ENCODE assay signal across 8 cellular contexts in the genomic region with DNA sequence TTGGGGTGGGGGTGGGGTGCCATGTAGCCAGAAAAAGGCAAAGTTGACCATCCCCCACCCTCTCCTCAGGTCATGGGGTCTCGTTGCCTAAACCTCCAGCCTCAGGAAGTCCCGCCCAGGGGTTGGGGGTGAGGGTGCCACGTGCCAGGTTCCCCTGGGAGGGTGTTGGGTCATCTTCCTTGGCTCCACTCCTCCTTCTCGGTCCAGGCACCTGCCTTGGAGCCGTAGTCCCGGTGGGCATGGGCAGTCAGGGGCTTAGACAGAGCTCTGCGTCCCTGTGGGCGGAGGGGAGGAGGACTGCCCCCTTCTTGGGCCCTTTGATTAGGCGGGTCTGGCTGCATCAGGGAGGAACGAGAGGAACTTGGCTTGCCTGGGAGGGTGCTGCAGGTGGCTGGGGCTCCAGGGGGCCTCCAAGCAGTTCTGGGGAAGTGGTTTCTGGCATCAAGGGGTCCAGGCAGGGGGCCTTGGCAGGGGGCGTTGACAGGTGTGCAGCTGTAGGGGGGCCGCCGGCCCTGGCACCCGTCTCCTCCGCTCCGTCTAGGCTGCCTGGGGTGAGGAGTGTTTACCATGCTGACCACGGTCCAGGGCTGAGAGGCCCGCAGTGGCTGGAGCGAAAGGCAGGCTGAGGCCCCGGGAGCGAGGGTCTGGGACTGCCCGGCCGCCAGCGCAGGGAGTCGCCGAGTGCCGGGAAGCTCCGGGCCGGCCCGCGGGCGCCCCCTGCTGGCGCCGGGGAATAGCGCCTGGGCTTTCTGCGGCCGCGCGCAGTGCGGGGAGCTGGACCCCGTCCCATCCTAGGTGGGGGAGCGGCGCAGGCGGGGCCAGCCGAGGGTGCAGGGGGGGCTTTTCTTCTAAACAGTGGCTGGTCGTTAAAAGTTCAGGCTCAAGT. TPM values are rescaled to one million over a fixed set of nuclear protein-coding genes. Genes with fewer than 3 reads are reported as not detected.
A peak's percentile ranks its signal among the peaks of the same experiment; 100 is the strongest.
DNase-seq lines count a peak whose midpoint lies in the region; ATAC-seq, FAIRE-seq and TF ChIP-seq lines count a peak whose summit lies in the region.

No MANE protein-coding gene starts in this region.

- no peaks in the 10 kb centered on the region for H3K9me3 Mint-ChIP-seq in activated CD8-positive, alpha-beta memory T cell treated with anti-CD3 and anti-CD28 coated beads, Interleukin-2, amount 10 ng/mL, durations not matched to agents 7 days and 5 days (ENCODE audit: low read depth)
- no peaks in the 10 kb centered on the region for H3K9me3 Mint-ChIP-seq in endodermal cell
- no peaks in the 10 kb centered on the region for H3K9me3 Mint-ChIP-seq in stimulated activated naive CD8-positive, alpha-beta T cell treated with anti-CD3 and anti-CD28 coated beads, Interleukin-15, amount 100 ng/mL, for 72 hours

- CTCF ChIA-PET in activated CD8-positive, alpha-beta memory T cell treated with anti-CD3 and anti-CD28 coated beads, Interleukin-2, amount 10 ng/mL, durations not matched to agents 7 days and 5 days (lab: Charles Lee): interaction anchor here (0.6 to 32.8 kb wide), 28 partner anchors 9 to 428 kb away, joined by 3 to 1678 read pairs (median 4); a partner anchor contains a TSS

- peak; percentile 94 for DNase-seq in 8988T
- DNase-seq in GM12891 (ENCODE audit: insufficient read length, low spot score): peak; percentile 98
- DNase-seq in NCI-H748 (lab: John Stamatoyannopoulos, UW; ENCODE audit: unreplicated experiment): peak; percentile 70
- DNase-seq in activated CD8-positive, alpha-beta memory T cell treated with anti-CD3 and anti-CD28 coated beads, Interleukin-2, amount 10 ng/mL, durations not matched to agents 7 days and 5 days: peak; percentile 72
- DNase-seq in endodermal cell: peak; percentile 94
- DNase-seq in medulla oblongata (ENCODE audit: extremely low spot score): peak; percentile 73
- DNase-seq in stimulated activated naive CD8-positive, alpha-beta T cell treated with anti-CD3 and anti-CD28 coated beads, Interleukin-15, amount 100 ng/mL, for 72 hours: peak; percentile 69 to 78

- H3K36me3 Mint-ChIP-seq in activated CD8-positive, alpha-beta memory T cell treated with anti-CD3 and anti-CD28 coated beads, Interleukin-2, amount 10 ng/mL, durations not matched to agents 7 days and 5 days: peaks cover 38% of the 10 kb centered on the region
- H3K36me3 Mint-ChIP-seq in endodermal cell (ENCODE audit: low read depth): peaks cover 50% of the 10 kb centered on the region

- H3K27ac ChIP-seq in endodermal cell (ENCODE audit: low read depth, low read length): peak overlapping the region; percentile 57

- H3K4me1 Mint-ChIP-seq in activated CD8-positive, alpha-beta memory T cell treated with anti-CD3 and anti-CD28 coated beads, Interleukin-2, amount 10 ng/mL, durations not matched to agents 7 days and 5 days: peaks cover 46% of the 10 kb centered on the region
- H3K4me1 Mint-ChIP-seq in endodermal cell: peaks cover 20% of the 10 kb centered on the region
- H3K4me1 Mint-ChIP-seq in stimulated activated naive CD8-positive, alpha-beta T cell treated with anti-CD3 and anti-CD28 coated beads, Interleukin-15, amount 100 ng/mL, for 72 hours: peaks cover 74% of the 10 kb centered on the region

- peak; percentile 68 for ATAC-seq in HG03175 (IDR thresholded peaks at IDR 0.05; ENCODE audit: unreplicated experiment)
- peak; percentile 89 for ATAC-seq in activated CD8-positive, alpha-beta memory T cell treated with anti-CD3 and anti-CD28 coated beads, Interleukin-2, amount 10 ng/mL, durations not matched to agents 7 days and 5 days
- peak; percentile 86 for ATAC-seq in stimulated activated naive CD8-positive, alpha-beta T cell treated with anti-CD3 and anti-CD28 coated beads, Interleukin-15, amount 100 ng/mL, for 72 hours

- H3K4me1 ChIP-seq in endodermal cell (ENCODE audit: control insufficient read depth, insufficient read depth, low read length): peaks cover 4% of the 10 kb centered on the region

- no peak for TF ChIP-seq POLR2A in GM12891 (IDR thresholded peaks at IDR 0.05; ENCODE audit: low read depth, low read length)

- H3K27me3 ChIP-seq in endodermal cell (ENCODE audit: control insufficient read depth, insufficient read depth, low read length, poor library complexity, severe bottlenecking): no peaks in the 10 kb centered on the region

- H3K27ac Mint-ChIP-seq in activated CD8-positive, alpha-beta memory T cell treated with anti-CD3 and anti-CD28 coated beads, Interleukin-2, amount 10 ng/mL, durations not matched to agents 7 days and 5 days: peak overlapping the region; percentile 58
- H3K27ac Mint-ChIP-seq in endodermal cell: peak overlapping the region; percentile 82
- H3K27ac Mint-ChIP-seq in stimulated activated naive CD8-positive, alpha-beta T cell treated with anti-CD3 and anti-CD28 coated beads, Interleukin-15, amount 100 ng/mL, for 72 hours: peak overlapping the region; percentile 81 to 91

- H3K9me3 ChIP-seq in endodermal cell (ENCODE audit: control insufficient read depth, low read length): no peaks in the 10 kb centered on the region

- no peaks in the 10 kb centered on the region for H3K27me3 Mint-ChIP-seq in activated CD8-positive, alpha-beta memory T cell treated with anti-CD3 and anti-CD28 coated beads, Interleukin-2, amount 10 ng/mL, durations not matched to agents 7 days and 5 days
- no peaks in the 10 kb centered on the region for H3K27me3 Mint-ChIP-seq in endodermal cell (ENCODE audit: insufficient read depth)
- H3K27me3 Mint-ChIP-seq in stimulated activated naive CD8-positive, alpha-beta T cell treated with anti-CD3 and anti-CD28 coated beads, Interleukin-15, amount 100 ng/mL, for 72 hours: no peaks in the 10 kb centered on the region

- peak overlapping the region; percentile 67 for H3K9ac ChIP-seq in endodermal cell (ENCODE audit: extremely low read depth, low read length, poor library complexity, severe bottlenecking)

- TF ChIP-seq CTCF in endodermal cell (conservative IDR thresholded peaks at IDR 0.05): peak; percentile 100

- 7 to 12% methylated on average over 27 to 46 of the region's 46 CpGs for WGBS in endodermal cell (ENCODE audit: insufficient coverage in 1 of 2, insufficient read length in 1 of 2), 2 experiments

- no peak for FAIRE-seq in GM12891 (lab: Jason Lieb, UNC)

- H3K4me3 Mint-ChIP-seq in activated CD8-positive, alpha-beta memory T cell treated with anti-CD3 and anti-CD28 coated beads, Interleukin-2, amount 10 ng/mL, durations not matched to agents 7 days and 5 days: peak overlapping the region; percentile 78
- peak overlapping the region; percentile 75 for H3K4me3 Mint-ChIP-seq in endodermal cell
- H3K4me3 Mint-ChIP-seq in stimulated activated naive CD8-positive, alpha-beta T cell treated with anti-CD3 and anti-CD28 coated beads, Interleukin-15, amount 100 ng/mL, for 72 hours: peak overlapping the region; percentile 86 to 94

- peaks cover 64% of the 10 kb centered on the region for H3K36me3 ChIP-seq in endodermal cell (ENCODE audit: control insufficient read depth, insufficient read depth, low read length)

- H3K4me3 ChIP-seq in endodermal cell (ENCODE audit: low read length): peak overlapping the region; percentile 94

TF ChIP-seq in GM12891, 5 proteins besides CTCF, POLR2A, EP300 and RAD21:
- TF ChIP-seq SPI1 (IDR thresholded peaks at IDR 0.05; ENCODE audit: low read depth, low read length): no peak
- no peak for TF ChIP-seq TAF1 (IDR thresholded peaks at IDR 0.05; ENCODE audit: low read depth, low read length)
- no peak for TF ChIP-seq POLR2AphosphoS5 (IDR thresholded peaks at IDR 0.05; ENCODE audit: low read depth, low read length)
- no peak for TF ChIP-seq POU2F2 (IDR thresholded peaks at IDR 0.05; ENCODE audit: low read depth, low read length)
- TF ChIP-seq PAX5 (IDR thresholded peaks at IDR 0.05; ENCODE audit: insufficient read depth, low read length, severe bottlenecking): no peak

RNA-seq across cellular contexts. Expression of a gene that starts 7.9 kb away (rescaled TPM):
- polyA plus RNA-seq in GM12891 (2012; ENCODE audit: low read depth, missing spikeins): 3.1 TPM
- 10 to 100 TPM; 33.7 to 35.9 TPM for total RNA-seq in activated CD8-positive, alpha-beta memory T cell treated with anti-CD3 and anti-CD28 coated beads, Interleukin-2, amount 10 ng/mL, durations not matched to agents 7 days and 5 days
- 10 to 100 TPM; 30.7 to 32.6 TPM for total RNA-seq in endodermal cell
- polyA plus RNA-seq in endodermal cell (2013, experiment 1 of 2): 10.6 TPM
- 10.3 TPM for polyA plus RNA-seq in endodermal cell (2013, experiment 2 of 2)

RNA-seq across cellular contexts. Expression of a gene that starts 18.2 kb away (rescaled TPM):
- 34.6 TPM for polyA plus RNA-seq in GM12891 (2012; ENCODE audit: low read depth, missing spikeins)
- 100 to 1,000 TPM; 114 to 137 TPM for total RNA-seq in activated CD8-positive, alpha-beta memory T cell treated with anti-CD3 and anti-CD28 coated beads, Interleukin-2, amount 10 ng/mL, durations not matched to agents 7 days and 5 days
- total RNA-seq in endodermal cell: 10 to 100 TPM; 31.0 to 35.6 TPM
- polyA plus RNA-seq in endodermal cell (2013, experiment 1 of 2): 24.1 TPM
- 19.1 TPM for polyA plus RNA-seq in endodermal cell (2013, experiment 2 of 2)

RNA-seq across cellular contexts. Expression of a gene that starts 47.0 kb away (rescaled TPM):
- polyA plus RNA-seq in GM12891 (2012; ENCODE audit: low read depth, missing spikeins): 0.49 TPM
- not detected for total RNA-seq in activated CD8-positive, alpha-beta memory T cell treated with anti-CD3 and anti-CD28 coated beads, Interleukin-2, amount 10 ng/mL, durations not matched to agents 7 days and 5 days
- under 1 TPM; 0.55 to 0.71 TPM for total RNA-seq in endodermal cell
- 0.32 TPM for polyA plus RNA-seq in endodermal cell (2013, experiment 1 of 2)
- polyA plus RNA-seq in endodermal cell (2013, experiment 2 of 2): 0.21 TPM

Comparison
In these comparisons a context has a peak if more than half of its experiments do, and no peak if none do; other contexts are left out.
1. Peak in every context shown above with its lines: DNase-seq, ATAC-seq, H3K4me3 ChIP-seq and H3K27ac ChIP-seq.